ENCODE assay signal across 24 cellular contexts in the genomic region with DNA sequence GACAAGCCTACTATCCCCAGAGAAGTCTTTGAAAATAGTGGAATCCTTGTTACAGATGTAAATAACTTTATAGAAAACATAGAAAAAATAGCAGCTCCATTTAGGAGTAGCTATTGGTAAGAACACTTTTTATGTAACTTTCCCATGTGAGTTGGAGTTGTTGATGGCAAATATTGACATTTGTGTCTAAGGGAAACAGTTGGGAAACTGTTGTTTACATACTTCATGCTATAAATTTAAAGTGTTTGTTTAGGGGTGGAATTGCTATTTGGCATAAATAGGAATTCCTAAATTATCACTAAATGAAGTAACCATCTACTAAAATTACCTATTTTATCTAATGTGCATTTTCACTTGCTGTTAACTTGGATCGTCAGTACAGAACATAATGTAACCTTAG. TPM values are rescaled to one million over a fixed set of nuclear protein-coding genes. Genes with fewer than 3 reads are reported as not detected.
DNase-seq lines count a peak whose midpoint lies in the region; ATAC-seq, FAIRE-seq and TF ChIP-seq lines count a peak whose summit lies in the region.
"Had no signal": no experiment of that assay in that cellular context is flagged by ENCODE, and none has a peak within 500 bp of the region (broad histone marks: within the 10 kb centered on the region; RNA-seq: fewer than 3 reads in every experiment).

No MANE protein-coding gene starts in this region.

- no peak for DNase-seq in T-helper 2 cell treated with Interferon-gamma antibody and Interleukin-4, amounts not matched to agents 5 μg/mL and 100 μg/mL, for 36 hours (ENCODE audit: low spot score)
- DNase-seq in T-helper 2 cell (no peak), HuH-7 (ENCODE audit: low spot score) (peak; percentile 29), bronchial epithelial cell (ENCODE audit: low read depth) (peak; percentile 7), mesenchymal stem cell (peak; percentile 10)
- DNase-seq: ACHN, GM23248, Kasumi-1, NCI-H1694 treated with DMSO at 0.1 percent for 48 hours, NCI-H2107, NCI-H2227 treated with DMSO at 0.1 percent for 48 hours, NCI-H524 treated with DMSO at 0.1 percent for 48 hours, T-cell had no signal

- H4K91ac ChIP-seq in mesenchymal stem cell (ENCODE audit: low read length) = no peak overlapping the region

- no peaks in the 10 kb centered on the region for H3K4me1 ChIP-seq in mesenchymal stem cell (ENCODE audit: control insufficient read depth, insufficient read depth, low read depth, low read length)
- H3K4me1 ChIP-seq: HAP-1 had no signal

- H2AFZ ChIP-seq in mesenchymal stem cell (ENCODE audit: low read depth, low read length) = no peak overlapping the region
- H2AFZ ChIP-seq: GM23248 had no signal

- peak overlapping the region; percentile 3 for H3K27ac Mint-ChIP-seq in T-helper 2 cell treated with Interferon-gamma antibody and Interleukin-4, amounts not matched to agents 5 μg/mL and 100 μg/mL, for 36 hours
- H3K27ac Mint-ChIP-seq: IgD-negative memory B cell, T-cell had no signal

- H3K4ac ChIP-seq in mesenchymal stem cell (ENCODE audit: low read depth in 1 of 2, low read length in 2 of 2) = no peak overlapping the region

- WGBS in mesenchymal stem cell = 100% methylated on average over 1 of the region's 1 CpG

- H3K14ac ChIP-seq in mesenchymal stem cell (ENCODE audit: low read length in 2 of 2) = no peak overlapping the region

- H2BK120ac ChIP-seq in mesenchymal stem cell (ENCODE audit: low read depth, low read length) = no peak overlapping the region

- no peak overlapping the region for H3K9ac ChIP-seq in mesenchymal stem cell (ENCODE audit: low read length)
- H3K9ac ChIP-seq: GM23248 had no signal

- H2AK5ac ChIP-seq in mesenchymal stem cell (ENCODE audit: low read length, severe bottlenecking) = no peak overlapping the region

- H3K4me2 ChIP-seq in mesenchymal stem cell (ENCODE audit: low read length, poor library complexity, severe bottlenecking) = no peak overlapping the region

- H3K4me3 Mint-ChIP-seq in T-helper 2 cell treated with Interferon-gamma antibody and Interleukin-4, amounts not matched to agents 5 μg/mL and 100 μg/mL, for 36 hours = no peak overlapping the region
- H3K4me3 Mint-ChIP-seq: IgD-negative memory B cell, T-cell had no signal

- H3K36me3 ChIP-seq in bronchial epithelial cell (ENCODE audit: control insufficient read depth, insufficient read depth, low read length) (peaks cover 11% of the 10 kb centered on the region), mesenchymal stem cell (ENCODE audit: control insufficient read depth in 1 of 2, insufficient read depth in 2 of 2, low read depth in 1 of 2, low read length in 2 of 2) (peaks cover 33 to 100% of the 10 kb centered on the region in 2 experiments)

- H3K4me3 ChIP-seq in bronchial epithelial cell (ENCODE audit: low read depth, low read length) (no peak overlapping the region), mesenchymal stem cell (ENCODE audit: insufficient read depth in 1 of 2, low read depth in 1 of 2, low read length in 2 of 2) (no peak overlapping the region)
- H3K4me3 ChIP-seq: GM23248, HAP-1, SK-N-MC had no signal

- peaks cover 13% of the 10 kb centered on the region for H3K79me1 ChIP-seq in mesenchymal stem cell (replicated peaks; ENCODE audit: low read length, poor library complexity, severe bottlenecking)

- no peak overlapping the region for H2BK15ac ChIP-seq in mesenchymal stem cell (ENCODE audit: low read depth, poor library complexity, severe bottlenecking)

- TF ChIP-seq CTCF in bronchial epithelial cell (IDR thresholded peaks at IDR 0.05; ENCODE audit: insufficient read depth, low read length, severe bottlenecking) = no peak

- H3K27ac ChIP-seq in mesenchymal stem cell (ENCODE audit: low read length, poor library complexity, severe bottlenecking) = no peak overlapping the region
- H3K27ac ChIP-seq: GM23248, HL-60, SK-N-MC had no signal

- no peak overlapping the region for H3K23ac ChIP-seq in mesenchymal stem cell (ENCODE audit: low read length in 2 of 2)

- H3K36me3 Mint-ChIP-seq in T-helper 2 cell treated with Interferon-gamma antibody and Interleukin-4, amounts not matched to agents 5 μg/mL and 100 μg/mL, for 36 hours (ENCODE audit: low read depth) = peaks cover 71% of the 10 kb centered on the region

- H3K27me3 ChIP-seq in bronchial epithelial cell (ENCODE audit: control insufficient read depth, insufficient read depth, low read length) = no peaks in the 10 kb centered on the region
- H3K27me3 ChIP-seq in mesenchymal stem cell (ENCODE audit: control insufficient read depth in 1 of 2, insufficient read depth in 1 of 2, low read length in 2 of 2) = no peaks in the 10 kb centered on the region

- no peak overlapping the region for H2BK12ac ChIP-seq in mesenchymal stem cell (ENCODE audit: low read length in 2 of 2)

- H3K4me1 Mint-ChIP-seq in T-helper 2 cell treated with Interferon-gamma antibody and Interleukin-4, amounts not matched to agents 5 μg/mL and 100 μg/mL, for 36 hours (ENCODE audit: low read depth) = peaks cover 20% of the 10 kb centered on the region

- no peaks in the 10 kb centered on the region for H3K27me3 Mint-ChIP-seq in T-helper 2 cell treated with Interferon-gamma antibody and Interleukin-4, amounts not matched to agents 5 μg/mL and 100 μg/mL, for 36 hours (ENCODE audit: low read depth)
- H3K27me3 Mint-ChIP-seq: IgD-negative memory B cell, T-cell had no signal

- ATAC-seq in HG02798 (IDR thresholded peaks at IDR 0.05; ENCODE audit: poor library complexity, unreplicated experiment) (no peak), GM21717 (IDR thresholded peaks at IDR 0.05; ENCODE audit: unreplicated experiment) (no peak), GM19455 (IDR thresholded peaks at IDR 0.05; ENCODE audit: unreplicated experiment) (no peak)
- ATAC-seq: Right ventricle myocardium inferior, T-cell had no signal

- no peak for FAIRE-seq in bronchial epithelial cell (lab: Jason Lieb, UNC)
- FAIRE-seq: D721Med, G401.6, RCC 7860 had no signal

- H2BK5ac ChIP-seq in mesenchymal stem cell (ENCODE audit: low read depth, low read length, poor library complexity, severe bottlenecking) = no peak overlapping the region

- no peak overlapping the region for H3K18ac ChIP-seq in mesenchymal stem cell (ENCODE audit: low read depth in 1 of 2, low read length in 2 of 2)

- no peak overlapping the region for H4K8ac ChIP-seq in mesenchymal stem cell (ENCODE audit: low read length)

- H3K9me3 Mint-ChIP-seq in T-helper 2 cell treated with Interferon-gamma antibody and Interleukin-4, amounts not matched to agents 5 μg/mL and 100 μg/mL, for 36 hours = no peaks in the 10 kb centered on the region
- H3K9me3 Mint-ChIP-seq: IgD-negative memory B cell, T-cell had no signal

- H3K9me3 ChIP-seq in mesenchymal stem cell (ENCODE audit: control insufficient read depth, low read length) = no peaks in the 10 kb centered on the region
- H3K9me3 ChIP-seq: HAP-1 had no signal

RNA-seq across cellular contexts. Expression of a gene that starts 50.7 kb away (rescaled TPM):
- 253 and 395 TPM in 2 replicates for total RNA-seq in bronchial epithelial cell
- polyA plus RNA-seq in mesenchymal stem cell (2013, experiment 1 of 2) = 202 TPM
- 204 TPM for polyA plus RNA-seq in mesenchymal stem cell (2013, experiment 2 of 2)

Comparison
In these comparisons a context has a peak if more than half of its experiments do, and no peak if none do; other contexts are left out.
1. DNase-seq: peak in HuH-7 (single experiment), bronchial epithelial cell (single experiment) and mesenchymal stem cell (single experiment); none in T-helper 2 cell treated with Interferon-gamma antibody and Interleukin-4, amounts not matched to agents 5 μg/mL and 100 μg/mL, for 36 hours (single experiment) and T-helper 2 cell (0 of 5).